ENCODE assay signal across 11 cellular contexts in genomic region chr4:77996076-77996475, GRCh38.
"Had no signal": no experiment of that assay in that cellular context is flagged by ENCODE, and none has a peak within 500 bp of the region (broad histone marks: within the 10 kb centered on the region; RNA-seq: fewer than 3 reads in every experiment).

No MANE protein-coding gene starts in this region.

- DNase-seq: GM23248, GOT3, H7, H9, HCEC 1CT, HFFc6 had no signal

- H3K9ac ChIP-seq: GM23248 had no signal

- H3K36me3 ChIP-seq: HAP-1 had no signal

- H3K27ac ChIP-seq: GM23248 had no signal

- H3K27ac Mint-ChIP-seq: GM23338, HFFc6 had no signal

- FAIRE-seq: H1, H54 had no signal

- H3K4me3 Mint-ChIP-seq: GM23338, H9, HFFc6 had no signal

- ATAC-seq: GM23338, HCT116 had no signal

- H3K9me3 Mint-ChIP-seq: GM23338, H9, HFFc6 had no signal

- H3K4me3 ChIP-seq: GM23248, GM23338, HAP-1 had no signal

- H2AFZ ChIP-seq: GM23248, GM23338 had no signal

- H3K9me3 ChIP-seq: HAP-1 had no signal
